8 cellular contexts compared by ENCODE assay signal in genomic region chr17:18411377-18411864, GRCh38. TPM values are rescaled to one million over a fixed set of nuclear protein-coding genes. Genes with fewer than 3 reads are reported as not detected.
DNase-seq lines count a peak whose midpoint lies in the region; TF ChIP-seq lines count a peak whose summit lies in the region.
"Not testable (repeated sequence)": the region's sequence is repeated elsewhere in the genome, so short reads cannot be mapped to it uniquely, and the experiment has no call there.

No MANE protein-coding gene starts in this region.

- H2AFZ ChIP-seq in neural progenitor cell (replicated peaks): not testable (repeated sequence)

- H4K20me1 ChIP-seq in neural progenitor cell (ENCODE audit: low read depth): not testable (repeated sequence)

- H3K4me1 ChIP-seq in left ventricle myocardium inferior: not testable (repeated sequence)
- peaks cover 11% of the 10 kb centered on the region for H3K4me1 ChIP-seq in neural progenitor cell

- not testable (repeated sequence) for H3K9me3 Mint-ChIP-seq in neural progenitor cell

- H3K4me3 ChIP-seq in BJ (ENCODE audit: low read depth, low read length): peak overlapping the region; percentile 64
- peak overlapping the region; percentile 61 for H3K4me3 ChIP-seq in left ventricle myocardium inferior
- H3K4me3 ChIP-seq in neural progenitor cell: peak overlapping the region; percentile 71

- H3K79me2 ChIP-seq in neural progenitor cell (ENCODE audit: low read depth): peaks cover 15% of the 10 kb centered on the region

- peak overlapping the region; percentile 67 for H3K27ac ChIP-seq in left ventricle myocardium inferior (replicated peaks)
- peak overlapping the region; percentile 93 for H3K27ac ChIP-seq in neural progenitor cell

- H3K27ac Mint-ChIP-seq in neural progenitor cell: peak overlapping the region; percentile 100

- POLR2A ChIA-PET in BJ (lab: Charles Lee): not testable (repeated sequence)

- peak overlapping the region; percentile 78 for H3K4me2 ChIP-seq in neural progenitor cell

- TF ChIP-seq CTCF in BJ (IDR thresholded peaks at IDR 0.05; ENCODE audit: insufficient read depth, low read depth, low read length); left ventricle myocardium inferior (IDR thresholded peaks at IDR 0.05; ENCODE audit: borderline replicate concordance); neural progenitor cell (IDR thresholded peaks at IDR 0.05): not testable (repeated sequence)

- peak overlapping the region; percentile 98 for H3K4me3 Mint-ChIP-seq in neural progenitor cell

- intact Hi-C loops in left ventricle myocardium inferior (cut with micrococcal nuclease): not testable (repeated sequence)

- not testable (repeated sequence) for H3K27me3 ChIP-seq in BJ (ENCODE audit: control insufficient read depth, insufficient read depth, low read length); left ventricle myocardium inferior (ENCODE audit: low read depth); neural progenitor cell

- not testable (repeated sequence) for DNase-seq in BJ (ENCODE audit: low read depth); left ventricle myocardium inferior
- DNase-seq in HCEC 1CT (peak; percentile 2), NOMO-1 treated with dmso at 0.1 percent for 144 hours (lab: John Stamatoyannopoulos, UW; ENCODE audit: unreplicated experiment) (peak; percentile 25), neural progenitor cell (ENCODE audit: low spot score) (peak; percentile 28)
- DNase-seq in activated CD8-positive, alpha-beta memory T cell treated with anti-CD3 and anti-CD28 coated beads for 24 hours: peak; percentile 81
- DNase-seq in central memory CD4-positive, alpha-beta T cell: peak; percentile 9
- peak in 2 of 3 experiments; percentile 6 to 34 for DNase-seq in stimulated activated CD4-positive, alpha-beta T cell treated with anti-CD3 and anti-CD28 coated beads, TNF-alpha, amount 100 ng/mL, for 4 hours (ENCODE audit: low read depth in 3 of 3)

- peaks cover 15% of the 10 kb centered on the region for H3K4me1 Mint-ChIP-seq in neural progenitor cell

- H3K9me3 ChIP-seq in left ventricle myocardium inferior (replicated peaks); neural progenitor cell (ENCODE audit: low read depth): not testable (repeated sequence)

- not testable (repeated sequence) for H3K36me3 ChIP-seq in BJ (ENCODE audit: control insufficient read depth, insufficient read depth, low read length); left ventricle myocardium inferior; neural progenitor cell

- CTCF ChIA-PET in BJ (lab: Yijun Ruan, JAX): not testable (repeated sequence)

- H3K36me3 Mint-ChIP-seq in neural progenitor cell: not testable (repeated sequence)

- H3F3A ChIP-seq in neural progenitor cell (ENCODE audit: low read depth): not testable (repeated sequence)

- peak overlapping the region; percentile 42 for H3K9ac ChIP-seq in neural progenitor cell

- not testable (repeated sequence) for H3K27me3 Mint-ChIP-seq in neural progenitor cell (ENCODE audit: insufficient read depth, low read depth)

RNA-seq across cellular contexts. Expression of gene EVPLL, which starts 33.8 kb away (rescaled TPM):
- not detected in 2 replicates for polyA plus RNA-seq in BJ (2011; rRNA removed)
- polyA minus RNA-seq in BJ (2011; rRNA and poly(A)+ RNA removed): not detected in 2 replicates
- total RNA-seq in left ventricle myocardium inferior: not detected
- total RNA-seq in neural progenitor cell (ENCODE audit: low replicate concordance): not detected in 2 replicates

RNA-seq across cellular contexts. Expression of gene SHMT1, which starts 48.1 kb away (rescaled TPM):
- polyA plus RNA-seq in BJ (2011; rRNA removed): 5.0 and 5.9 TPM in 2 replicates
- polyA minus RNA-seq in BJ (2011; rRNA and poly(A)+ RNA removed): 4.9 and 5.2 TPM in 2 replicates
- 6.8 TPM for total RNA-seq in left ventricle myocardium inferior
- total RNA-seq in neural progenitor cell (ENCODE audit: low replicate concordance): 26.3 and 38.5 TPM in 2 replicates
